Comparison of ENCODE assay signal across 16 cellular contexts in genomic region chr1:241706257-241706656, GRCh38. TPM values are rescaled to one million over a fixed set of nuclear protein-coding genes. Genes with fewer than 3 reads are reported as not detected.
DNase-seq lines count a peak whose midpoint lies in the region; ATAC-seq, FAIRE-seq and TF ChIP-seq lines count a peak whose summit lies in the region.
"Had no signal": no experiment of that assay in that cellular context is flagged by ENCODE, and none has a peak within 500 bp of the region (broad histone marks: within the 10 kb centered on the region; RNA-seq: fewer than 3 reads in every experiment).

No MANE protein-coding gene starts in this region.

- no peak for TF ChIP-seq POLR2A in A549 (IDR thresholded peaks at IDR 0.05; ENCODE audit: low read length)

- CTCF ChIA-PET in A549 (lab: Yijun Ruan, JAX), result no interaction called here

- no peaks in the 10 kb centered on the region for H3K36me3 ChIP-seq in aorta (ENCODE audit: control insufficient read depth in 1 of 2, insufficient read depth in 2 of 2, low read length in 1 of 2)

- H3K4me1 ChIP-seq in A549 (peaks cover 43% of the 10 kb centered on the region), aorta (ENCODE audit: control insufficient read depth in 1 of 2, insufficient read depth in 2 of 2, low read length in 2 of 2) (no peaks in the 10 kb centered on the region)

- H3K9me3 ChIP-seq in A549 (no peaks in the 10 kb centered on the region), aorta (ENCODE audit: control insufficient read depth, low read length) (no peaks in the 10 kb centered on the region)

- intact Hi-C loops in aorta (cut with DNase I), result no loop called here

- POLR2A ChIA-PET in A549 (lab: Yijun Ruan, JAX), result no interaction called here

- ATAC-seq in A549 (peak; percentile 52 to 53; a peak in 4 of 6 replicates), esophagus mucosa (peak; percentile 75), aorta (ENCODE audit: low FRiP score) (no peak), GM19328 (IDR thresholded peaks at IDR 0.05; ENCODE audit: unreplicated experiment) (no peak)
- ATAC-seq: natural killer cell treated with Interleukin-12 subunit alpha and Interleukin-12 subunit beta and Interleukin-15 and Interleukin-18, amount 100 ng/mL, for 72 hours had no signal

- no peaks in the 10 kb centered on the region for H3K27me3 ChIP-seq in aorta (ENCODE audit: control insufficient read depth in 1 of 2, insufficient read depth in 2 of 2, low read length in 1 of 2)

- no peak overlapping the region for H3K4me3 ChIP-seq in A549
- H3K4me3 ChIP-seq in aorta (ENCODE audit: low read length in 2 of 2), result no peak overlapping the region

- no peak for TF ChIP-seq CTCF in A549 (IDR thresholded peaks at IDR 0.05)

- H3K4me2 ChIP-seq in A549, result peak overlapping the region; percentile 67

- peak in 1 of 2 experiments; percentile 44 for DNase-seq in A549 (ENCODE audit: low read depth in 1 of 2, low spot score in 1 of 2)
- peak; percentile 16 for DNase-seq in Daoy (ENCODE audit: low read depth)
- DNase-seq in RPMI7951 (ENCODE audit: low read depth), result peak; percentile 48
- DNase-seq in aorta, result no peak
- no peak for DNase-seq in activated CD8-positive, alpha-beta memory T cell treated with anti-CD3 and anti-CD28 coated beads for 24 hours
- no peak for DNase-seq in germinal center (ENCODE audit: low spot score)
- DNase-seq: activated CD4-positive, alpha-beta T cell treated with anti-CD3 and anti-CD28 coated beads, Interleukin-2, amount 50 U/mL, for 48 hours; activated effector memory CD4-positive, alpha-beta T cell treated with anti-CD3 and anti-CD28 coated beads, Interleukin-2, amount 50 U/mL, for 16 hours; KBM-7; NCI-H1694; NCI-H526 treated with DMSO at 0.1 percent for 48 hours had no signal

- TF ChIP-seq EP300 in A549 (IDR thresholded peaks at IDR 0.05), result no peak

- H3K27ac ChIP-seq in A549 (peak overlapping the region; percentile 68 to 73), aorta (ENCODE audit: low read depth in 1 of 2, low read length in 2 of 2) (no peak overlapping the region)

- WGBS in A549 (ENCODE audit: missing lambda C conversion rate), result 11% methylated on average over 2 of the region's 2 CpGs
- WGBS in aorta, 2 donors, result 35 to 40% methylated on average over 2 of the region's 2 CpGs

- no peak for TF ChIP-seq RAD21 in A549 (conservative IDR thresholded peaks at IDR 0.05 in 1 of 2, IDR thresholded peaks at IDR 0.05 in 1 of 2)

- peak; percentile 96 for FAIRE-seq in A549 (lab: Jason Lieb, UNC)

TF ChIP-seq in A549, 52 proteins besides CTCF, POLR2A, EP300 and RAD21:
- TF ChIP-seq E2F6 (IDR thresholded peaks at IDR 0.05; ENCODE audit: borderline replicate concordance, low read depth) (no peak), ATOH8 (CRISPR knock-in tag; IDR thresholded peaks at IDR 0.05; ENCODE audit: low read depth) (no peak), HOXB5 (CRISPR knock-in tag; IDR thresholded peaks at IDR 0.05) (no peak), HES2 (IDR thresholded peaks at IDR 0.05) (no peak), ZFP36 (IDR thresholded peaks at IDR 0.05; ENCODE audit: borderline replicate concordance, partially characterized antibody) (no peak), RFX5 (IDR thresholded peaks at IDR 0.05) (peak; percentile 70), CBX8 (IDR thresholded peaks at IDR 0.05) (no peak), FOXS1 (CRISPR knock-in tag; IDR thresholded peaks at IDR 0.05) (no peak), USF2 (IDR thresholded peaks at IDR 0.05) (no peak), SMC3 (IDR thresholded peaks at IDR 0.05) (no peak), SREBF2 (IDR thresholded peaks at IDR 0.05) (no peak), FOSL2 (IDR thresholded peaks at IDR 0.05) (no peak), FOSL2 (CRISPR knock-in tag; IDR thresholded peaks at IDR 0.05) (peak; percentile 78), TFCP2L1 (CRISPR knock-in tag; IDR thresholded peaks at IDR 0.05) (no peak), JUNB (IDR thresholded peaks at IDR 0.05) (no peak)

RNA-seq across cellular contexts. Expression of gene WDR64, which starts 54.2 kb away (rescaled TPM):
- not detected in 2 replicates for polyA plus RNA-seq in A549 (2011; rRNA removed)
- not detected in 2 replicates for polyA plus RNA-seq in A549 (2012; cell fraction: cytosol; rRNA removed)
- polyA plus RNA-seq in A549 (2012; cell fraction: nucleus; rRNA removed), result not detected in 2 replicates
- polyA plus RNA-seq in A549 (2017; fragmentation: RNase III; extraction: RNeasy Plus Mini Kit Qiagen cat#74134 plus additional on column Dnase treatment), result 0.03 TPM in 1 of 3 replicates, not detected in the others
- polyA minus RNA-seq in A549 (2011; rRNA and poly(A)+ RNA removed), result 0.37 TPM in 1 of 2 replicates, not detected in the other
- total RNA-seq in Daoy (2014; rRNA removed; shearing (Covaris generic)), result not detected in 2 replicates
- not detected in 2 replicates for total RNA-seq in RPMI7951 (2014; rRNA removed; shearing (Covaris generic))
- not detected for total RNA-seq in esophagus mucosa
- total RNA-seq in aorta, result not detected
- polyA plus RNA-seq in aorta, result not detected
- total RNA-seq: B cell; lower leg skin; natural killer cell treated with Interleukin-12 subunit alpha and Interleukin-12 subunit beta and Interleukin-15 and Interleukin-18, amount 100 ng/mL, for 72 hours had no signal

Comparison
In these comparisons a context has a peak if more than half of its experiments do, and no peak if none do; other contexts are left out.
1. ATAC-seq: peak in A549 (2 of 2) and esophagus mucosa (single experiment); none in aorta (single experiment) and GM19328 (single experiment).
2. DNase-seq: peak in Daoy (single experiment) and RPMI7951 (single experiment); none in aorta (0 of 2), activated CD8-positive, alpha-beta memory T cell treated with anti-CD3 and anti-CD28 coated beads for 24 hours (single experiment) and germinal center (single experiment).
3. H3K27ac ChIP-seq: peak in A549 (2 of 2); none in aorta (0 of 2).